15 cellular contexts compared by ENCODE assay signal in the genomic region with DNA sequence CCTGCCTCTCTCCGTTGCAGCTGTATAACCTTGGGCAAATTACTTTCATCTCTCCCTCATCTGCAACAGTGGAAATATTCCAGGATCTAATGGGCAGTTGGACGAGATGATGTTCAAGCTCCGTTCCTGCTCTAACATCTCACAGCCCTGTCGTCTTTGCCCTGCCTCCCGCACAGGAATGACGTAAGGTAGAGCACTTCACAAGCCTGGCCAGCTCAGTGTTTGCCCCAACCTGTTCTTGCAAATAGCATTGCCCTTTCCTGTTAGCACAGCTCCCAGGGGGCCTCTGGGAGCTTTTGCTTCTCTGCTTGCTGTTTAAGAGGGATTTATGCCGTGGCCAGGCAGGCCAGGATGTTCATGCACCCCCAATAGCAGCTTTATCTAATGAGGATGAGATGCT.
DNase-seq lines count a peak whose midpoint lies in the region; ATAC-seq and TF ChIP-seq lines count a peak whose summit lies in the region.
"Had no signal": no experiment of that assay in that cellular context is flagged by ENCODE, and none has a peak within 500 bp of the region (broad histone marks: within the 10 kb centered on the region; RNA-seq: fewer than 3 reads in every experiment).

No MANE protein-coding gene starts in this region.

- WGBS in trophoblast cell (ENCODE audit: extremely low coverage, insufficient coverage, insufficient read length), result no CpG with 5 or more reads among the region's 7 CpGs

- H3K36me3 ChIP-seq in trophoblast cell (ENCODE audit: control insufficient read depth in 1 of 2, insufficient read depth in 2 of 2, low read length in 2 of 2) (no peaks in the 10 kb centered on the region), brain microvascular endothelial cell (replicated peaks) (no peaks in the 10 kb centered on the region)
- H3K36me3 ChIP-seq: suprapubic skin had no signal

- H2AFZ ChIP-seq in trophoblast cell (ENCODE audit: insufficient read depth, low read length, poor library complexity), result no peak overlapping the region

- H3K27ac ChIP-seq in trophoblast cell (ENCODE audit: low read depth, low read length) (no peak overlapping the region), brain microvascular endothelial cell (no peak overlapping the region)
- H3K27ac ChIP-seq: 22Rv1, suprapubic skin had no signal

- no peak overlapping the region for H3K4me3 ChIP-seq in trophoblast cell (ENCODE audit: low read depth, low read length)
- no peak overlapping the region for H3K4me3 ChIP-seq in brain microvascular endothelial cell (ENCODE audit: low read depth, low read length)
- H3K4me3 ChIP-seq: suprapubic skin had no signal

- no peak overlapping the region for H4K12ac ChIP-seq in trophoblast cell (ENCODE audit: low read depth, low read length)

- TF ChIP-seq CTCF in brain microvascular endothelial cell (IDR thresholded peaks at IDR 0.05; ENCODE audit: low read depth, low read length, missing control alignments), result no peak

- H3K9ac ChIP-seq in trophoblast cell (ENCODE audit: low read length), result no peak overlapping the region

- no peak overlapping the region for H2BK5ac ChIP-seq in trophoblast cell (ENCODE audit: low read depth, low read length, poor library complexity)

- H2AK5ac ChIP-seq in trophoblast cell (ENCODE audit: low read length), result no peak overlapping the region

- no peaks in the 10 kb centered on the region for H3K79me1 ChIP-seq in trophoblast cell (ENCODE audit: low read length)

- H2BK120ac ChIP-seq in trophoblast cell (ENCODE audit: insufficient read depth, low read length, poor library complexity), result no peak overlapping the region

- H3K27me3 ChIP-seq in trophoblast cell (ENCODE audit: insufficient read depth, low read length), result no peaks in the 10 kb centered on the region
- no peaks in the 10 kb centered on the region for H3K27me3 ChIP-seq in brain microvascular endothelial cell (replicated peaks)
- H3K27me3 ChIP-seq: suprapubic skin had no signal

- H3K4me1 ChIP-seq in trophoblast cell (ENCODE audit: control insufficient read depth in 1 of 2, insufficient read depth in 2 of 2, low read length in 2 of 2), result peaks cover 2 to 10% of the 10 kb centered on the region in 2 experiments

- H3K79me2 ChIP-seq in trophoblast cell (ENCODE audit: control insufficient read depth, insufficient read depth, low read length, poor library complexity), result no peaks in the 10 kb centered on the region

- no peak overlapping the region for H3K23ac ChIP-seq in trophoblast cell (ENCODE audit: low read length)

- H3K9me3 ChIP-seq in trophoblast cell (ENCODE audit: insufficient read depth, low read depth, low read length), result no peaks in the 10 kb centered on the region
- H3K9me3 ChIP-seq: suprapubic skin had no signal

- in situ Hi-C loops in T47D (cut with HindIII; ENCODE audit: low pct_unique_long_range_greater_than_20kb, low sequenced_read_pairs) (no loop called here), brain microvascular endothelial cell (cut with HindIII; ENCODE audit: low pct_ligation_motif_present, low sequenced_read_pairs) (no loop called here)

- H4K91ac ChIP-seq in trophoblast cell (ENCODE audit: low read depth, low read length), result no peak overlapping the region

- H3K4me2 ChIP-seq in trophoblast cell (ENCODE audit: low read length), result no peak overlapping the region

- H2BK12ac ChIP-seq in trophoblast cell (ENCODE audit: low read length), result no peak overlapping the region

- no peak overlapping the region for H3K18ac ChIP-seq in trophoblast cell (ENCODE audit: low read length)

- H4K8ac ChIP-seq in trophoblast cell (ENCODE audit: low read depth, low read length), result no peak overlapping the region

- DNase-seq in NCI-H1092 treated with DMSO at 0.1 percent for 48 hours (lab: John Stamatoyannopoulos, UW), result peak; percentile 10
- DNase-seq in NCI-H1092 (lab: John Stamatoyannopoulos, UW), result no peak
- peak; percentile 98 for DNase-seq in NCI-H2171 (lab: John Stamatoyannopoulos, UW)
- peak; percentile 11 to 41 for DNase-seq in T47D (ENCODE audit: low read depth in 1 of 2, low spot score in 1 of 2)
- peak; percentile 41 to 70 for DNase-seq in trophoblast cell
- no peak for DNase-seq in brain microvascular endothelial cell
- DNase-seq: activated B cell treated with CpG ODN at 0.5 μM for 24 hours; CD4-positive, alpha-beta T cell; HCEC 1CT; mesenchymal stem cell; nucleus accumbens had no signal

- ATAC-seq in HG03469 (IDR thresholded peaks at IDR 0.05; ENCODE audit: unreplicated experiment) (no peak), GM18519 (IDR thresholded peaks at IDR 0.05; ENCODE audit: low FRiP score, unreplicated experiment) (no peak)

- H3K4ac ChIP-seq in trophoblast cell (ENCODE audit: low read depth, low read length), result no peak overlapping the region

- H3K14ac ChIP-seq in trophoblast cell (ENCODE audit: low read length), result no peak overlapping the region

Comparison
In these comparisons a context has a peak if more than half of its experiments do, and no peak if none do; other contexts are left out.
1. DNase-seq: peak in NCI-H1092 treated with DMSO at 0.1 percent for 48 hours (single experiment), NCI-H2171 (single experiment), T47D (2 of 2) and trophoblast cell (2 of 2); none in NCI-H1092 (single experiment) and brain microvascular endothelial cell (single experiment).